ENCODE assay signal across 3 cellular contexts in genomic region chr14:39621678-39622077, GRCh38.
"Had no signal": no experiment of that assay in that cellular context is flagged by ENCODE, and none has a peak within 500 bp of the region (broad histone marks: within the 10 kb centered on the region; RNA-seq: fewer than 3 reads in every experiment).

No MANE protein-coding gene starts in this region.

- DNase-seq: GDM1, GF-D8 had no signal

- H3K4me3 ChIP-seq: GM12878 had no signal
